ENCODE assay signal across 18 cellular contexts in the genomic region with DNA sequence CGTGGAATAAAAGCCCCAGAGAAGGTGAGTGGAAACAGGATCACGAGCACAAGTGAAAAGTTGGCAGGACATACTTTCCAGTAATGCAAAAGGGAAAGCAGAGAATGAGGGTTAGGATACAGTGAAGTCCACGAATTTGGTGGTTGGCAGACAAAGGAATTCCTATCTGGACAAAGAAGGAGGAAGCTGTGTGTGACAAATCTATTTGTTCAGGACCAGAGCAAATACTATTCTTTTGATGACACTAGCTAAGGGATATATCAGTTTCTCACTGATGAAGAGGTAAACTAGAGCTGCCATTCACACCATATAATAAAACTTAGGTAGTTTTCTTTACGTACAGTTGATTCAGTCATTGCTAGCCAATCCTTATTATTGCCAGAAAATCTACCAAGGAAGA.
"Had no signal": no experiment of that assay in that cellular context is flagged by ENCODE, and none has a peak within 500 bp of the region (broad histone marks: within the 10 kb centered on the region; RNA-seq: fewer than 3 reads in every experiment).

No MANE protein-coding gene starts in this region.

- DNase-seq: hypothalamus; immature natural killer cell; left ventricle myocardium inferior; mesendoderm; naive B cell; natural killer cell; nephron progenitor cell; ovary; right lobe of liver; stimulated activated CD4-positive, alpha-beta T cell treated with anti-CD3 and anti-CD28 coated beads, Interleukin-1b, Interleukin-23, amount 100 ng/mL, for 48 hours; stimulated activated CD4-positive, alpha-beta T cell treated with anti-CD3 and anti-CD28 coated beads, Interleukin-2, amount 100 ng/mL, for 48 hours; stimulated activated naive B cell treated with anti-CD40 and anti-IgM and Interleukin-4, amounts not matched to agents 10 μg/mL and 1 μg/mL and 100 μg/mL, for 72 hours; stimulated activated naive CD8-positive, alpha-beta T cell treated with anti-CD3 and anti-CD28 coated beads, Interleukin-15, Interleukin-2, amounts not matched to agents 100 U/mL and 50 U/mL, for 24 hours; stomach; testis; thyroid gland; transverse colon; upper lobe of left lung had no signal
